Comparison of ENCODE assay signal across 35 cellular contexts in the genomic region with DNA sequence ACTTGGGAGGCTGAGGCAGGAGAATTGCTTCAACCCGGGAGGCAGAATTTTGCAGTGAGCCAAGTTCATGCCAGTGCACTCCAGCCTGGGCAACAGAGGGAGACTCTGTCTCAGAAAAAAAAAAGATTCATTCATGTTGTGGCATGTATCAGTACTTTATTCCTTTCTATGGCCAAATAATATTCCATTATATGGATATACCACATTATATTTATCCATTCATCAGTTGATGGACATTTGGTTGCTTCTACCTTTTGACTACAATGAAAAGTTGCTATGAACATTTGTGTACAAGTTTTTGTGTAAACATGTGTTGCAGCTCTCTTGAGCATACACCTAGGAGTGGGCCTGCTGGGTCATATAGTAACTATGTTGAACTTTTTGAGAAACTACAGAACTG.
"Had no signal": no experiment of that assay in that cellular context is flagged by ENCODE, and none has a peak within 500 bp of the region (broad histone marks: within the 10 kb centered on the region; RNA-seq: fewer than 3 reads in every experiment).

No MANE protein-coding gene starts in this region.

- H3K4me2 ChIP-seq: KMS-11 had no signal

- H3K27me3 ChIP-seq: MG63 had no signal

- H3K9me3 ChIP-seq: MG63 had no signal

- H3K36me3 ChIP-seq: MG63 had no signal

- H3K9ac ChIP-seq: KMS-11 had no signal

- H3K27ac ChIP-seq: KMS-11 had no signal

- H3K4me3 ChIP-seq: MG63 had no signal

- DNase-seq: Kasumi-1, KG1, MG63, MM.1S, MV-4-11, NCI-H1048, NCI-H1092, NCI-H1092 treated with DMSO at 0.1 percent for 48 hours, NCI-H1105, NCI-H1105 treated with DMSO at 0.1 percent for 48 hours, NCI-H1417, NCI-H1417 treated with DMSO at 0.1 percent for 48 hours, NCI-H1436, NCI-H1436 treated with DMSO at 0.1 percent for 48 hours, NCI-H146, NCI-H1694, NCI-H1694 treated with DMSO at 0.1 percent for 48 hours, NCI-H187, NCI-H187 treated with DMSO at 0.1 percent for 48 hours, NCI-H1930, NCI-H2029, NCI-H2029 treated with DMSO at 0.1 percent for 48 hours, NCI-H2081, NCI-H2081 treated with DMSO at 0.1 percent for 48 hours, NCI-H2107, NCI-H2171, NCI-H2171 treated with DMSO at 0.1 percent for 48 hours, NCI-H2227 treated with DMSO at 0.1 percent for 48 hours, NCI-H226, NCI-H345, NCI-H446, NCI-H446 treated with DMSO at 0.1 percent for 48 hours, NCI-H510A, NCI-H510A treated with DMSO at 0.1 percent for 48 hours had no signal
